ENCODE assay signal across 11 cellular contexts in genomic region chr5:124157320-124157719, GRCh38.
A peak's percentile ranks its signal among the peaks of the same experiment; 100 is the strongest.
DNase-seq lines count a peak whose midpoint lies in the region; ATAC-seq, FAIRE-seq and TF ChIP-seq lines count a peak whose summit lies in the region.
"Had no signal": no experiment of that assay in that cellular context is flagged by ENCODE, and none has a peak within 500 bp of the region (broad histone marks: within the 10 kb centered on the region; RNA-seq: fewer than 3 reads in every experiment).

No MANE protein-coding gene starts in this region.

- dilution Hi-C loops in keratinocyte (cut with MboI; ENCODE audit: extremely low pct_ligation_motif_present, low sequenced_read_pairs) = no loop called here

- CTCF ChIA-PET in RWPE1 (lab: Yijun Ruan, JAX) = interaction anchor here (0.7 kb wide), 2 partner anchors 16 to 245 kb away, joined by 3 read pairs; no protein-coding TSS in a partner anchor

- in situ Hi-C loops in ACHN (cut with HindIII; ENCODE audit: low pct_ligation_motif_present, low pct_unique_long_range_greater_than_20kb, low sequenced_read_pairs) = no loop called here

- H3K27me3 ChIP-seq in keratinocyte (ENCODE audit: control insufficient read depth, extremely low read depth, insufficient read depth, low read length) = no peaks in the 10 kb centered on the region
- H3K27me3 ChIP-seq: tibial artery had no signal

- H3K27ac ChIP-seq in RWPE1 = no peak overlapping the region
- H3K27ac ChIP-seq in keratinocyte (ENCODE audit: control insufficient read depth, insufficient read depth, low read length) = no peak overlapping the region
- H3K27ac ChIP-seq: tibial artery had no signal

- no peaks in the 10 kb centered on the region for H3K9me3 ChIP-seq in keratinocyte (ENCODE audit: control insufficient read depth, low read depth, low read length)

- H3K9ac ChIP-seq in keratinocyte (ENCODE audit: control insufficient read depth, extremely low read depth, insufficient read depth, low read length) = no peak overlapping the region

- no peak for TF ChIP-seq CTCF in RWPE1 (conservative IDR thresholded peaks at IDR 0.05; ENCODE audit: low read depth)
- no peak for TF ChIP-seq CTCF in keratinocyte (optimal IDR thresholded peaks at IDR 0.05 in 1 of 3, IDR thresholded peaks at IDR 0.05 in 1 of 3, conservative IDR thresholded peaks at IDR 0.05 in 1 of 3; ENCODE audit: extremely low read depth in 1 of 3, insufficient read depth in 2 of 3, low read length in 3 of 3)

- POLR2A ChIA-PET in RWPE1 (lab: Yijun Ruan, JAX; ENCODE audit: low non-redundant PET) = no interaction called here

- peak overlapping the region; percentile 51 for H2AFZ ChIP-seq in keratinocyte (ENCODE audit: control insufficient read depth, low read length)

- no peak overlapping the region for H3K4me3 ChIP-seq in keratinocyte (ENCODE audit: control insufficient read depth in 2 of 3, extremely low read depth in 1 of 3, insufficient read depth in 2 of 3, low read depth in 1 of 3, low read length in 3 of 3)
- H3K4me3 ChIP-seq: skin epidermis, tibial artery had no signal

- H3K79me2 ChIP-seq in keratinocyte (ENCODE audit: control insufficient read depth, insufficient read depth, low read length) = no peaks in the 10 kb centered on the region

- no peaks in the 10 kb centered on the region for H4K20me1 ChIP-seq in keratinocyte (ENCODE audit: control insufficient read depth, extremely low read depth, insufficient read depth, low read length)

- peak overlapping the region; percentile 22 for H3K4me2 ChIP-seq in keratinocyte (ENCODE audit: control insufficient read depth, extremely low read depth, insufficient read depth, low read depth, low read length)

- FAIRE-seq in keratinocyte (lab: Jason Lieb, UNC) = no peak

- ATAC-seq in HG02610 (IDR thresholded peaks at IDR 0.05; ENCODE audit: unreplicated experiment) = peak; percentile 75

- no peaks in the 10 kb centered on the region for H3K36me3 ChIP-seq in keratinocyte (ENCODE audit: control insufficient read depth in 2 of 2, extremely low read depth in 1 of 2, insufficient read depth in 2 of 2, low read length in 2 of 2)
- H3K36me3 ChIP-seq: tibial artery had no signal

- DNase-seq in EL = peak; percentile 16
- peak; percentile 5 for DNase-seq in RWPE1 (ENCODE audit: low spot score)
- no peak for DNase-seq in keratinocyte (ENCODE audit: low read depth, low spot score)
- DNase-seq in iPS-NIHi7 (ENCODE audit: extremely low spot score) = no peak
- DNase-seq in cerebellar cortex (ENCODE audit: low spot score) = no peak
- DNase-seq in ACHN = no peak
- no peak for DNase-seq in NCI-H526 (lab: John Stamatoyannopoulos, UW)
- DNase-seq: caudate nucleus, tibial artery had no signal

- no peaks in the 10 kb centered on the region for H3K9me1 ChIP-seq in keratinocyte (ENCODE audit: control insufficient read depth, extremely low read depth, insufficient read depth, low read length)

- no peaks in the 10 kb centered on the region for H3K4me1 ChIP-seq in keratinocyte (ENCODE audit: control insufficient read depth, extremely low read depth, insufficient read depth, low read length)
- H3K4me1 ChIP-seq: tibial artery had no signal

Comparison
In these comparisons a context has a peak if more than half of its experiments do, and no peak if none do; other contexts are left out.
1. DNase-seq: peak in EL (single experiment) and RWPE1 (single experiment); none in keratinocyte (single experiment), iPS-NIHi7 (single experiment), cerebellar cortex (single experiment), ACHN (single experiment) and NCI-H526 (0 of 2).